ENCODE assay signal across 8 cellular contexts in genomic region chr6:73732845-73733675, GRCh38. TPM values are rescaled to one million over a fixed set of nuclear protein-coding genes. Genes with fewer than 3 reads are reported as not detected.
DNase-seq lines count a peak whose midpoint lies in the region; ATAC-seq lines count a peak whose summit lies in the region.

No MANE protein-coding gene starts in this region.

- H3K27ac ChIP-seq in SK-N-MC (no peak overlapping the region), aorta (ENCODE audit: low read depth in 1 of 2, low read length in 2 of 2) (no peak overlapping the region)

- 54 to 60% methylated on average over 6 of the region's 6 CpGs for whole genome bisulfite sequencing in aorta, 2 donors

- H3K27me3 ChIP-seq in aorta (ENCODE audit: control insufficient read depth in 1 of 2, insufficient read depth in 2 of 2, low read length in 1 of 2) = no peaks in the 10 kb centered on the region

- ATAC-seq in GM21825 (IDR thresholded peaks at IDR 0.05; ENCODE audit: unreplicated experiment) (peak; percentile 77), Right ventricle myocardium superior (ENCODE audit: poor library complexity) (peak; percentile 95), aorta (ENCODE audit: low FRiP score) (peak; percentile 90)

- peak; percentile 84 for DNase-seq in GM03348 (ENCODE audit: low spot score)
- DNase-seq in Kasumi-1 (lab: John Stamatoyannopoulos, UW) = peak; percentile 84 to 88
- peak; percentile 30 for DNase-seq in SK-N-MC (ENCODE audit: low read depth, low spot score)
- DNase-seq in activated naive CD4-positive, alpha-beta T cell treated with Interleukin-2 at 50 U/mL for 16 hours = peak; percentile 68
- DNase-seq in Right ventricle myocardium superior = peak; percentile 58
- peak; percentile 36 for DNase-seq in pulmonary artery endothelial cell (ENCODE audit: low read depth, low spot score)
- DNase-seq in aorta = peak; percentile 73 to 77

- intact Hi-C loops in Right ventricle myocardium superior (cut with DNase I) (loop anchor here (2.0 to 10.0 kb wide), 2 partner anchors 58 to 218 kb away; no protein-coding TSS in a partner anchor), aorta (cut with DNase I) (loop anchor here (2.0 kb wide), 1 partner anchor 56 kb away; no protein-coding TSS in a partner anchor)

- H3K4me1 ChIP-seq in aorta (ENCODE audit: control insufficient read depth in 1 of 2, insufficient read depth in 2 of 2, low read length in 2 of 2) = no peaks in the 10 kb centered on the region

- H3K4me3 ChIP-seq in SK-N-MC (no peak overlapping the region), aorta (ENCODE audit: low read length in 2 of 2) (no peak overlapping the region)

- no peak overlapping the region for H3K9ac ChIP-seq in SK-N-MC (ENCODE audit: insufficient read length)

- H3K36me3 ChIP-seq in SK-N-MC (ENCODE audit: insufficient read depth, low read length) (no peaks in the 10 kb centered on the region), aorta (ENCODE audit: control insufficient read depth in 1 of 2, insufficient read depth in 2 of 2, low read length in 1 of 2) (no peaks in the 10 kb centered on the region)

- H3K9me3 ChIP-seq in SK-N-MC (ENCODE audit: low read depth, low read length) (no peaks in the 10 kb centered on the region), aorta (ENCODE audit: control insufficient read depth, low read length) (no peaks in the 10 kb centered on the region)

RNA-seq across cellular contexts. Expression of gene CD109, which starts 37.1 kb away (rescaled TPM):
- total RNA-seq in Right ventricle myocardium superior (6.7 TPM), pulmonary artery endothelial cell (17.3 and 22.4 TPM in 2 replicates), aorta (10 to 100 TPM; 26.1 to 29.8 TPM)
- polyA plus RNA-seq in aorta = 1 to 10 TPM; 1.9 to 4.3 TPM

Comparison
In these comparisons a context has a peak if more than half of its experiments do, and no peak if none do; other contexts are left out.
1. DNase-seq: peak in every context shown above with its lines; median percentile 86 in Kasumi-1; 84 in GM03348; 75 in aorta; 68 in activated naive CD4-positive, alpha-beta T cell treated with Interleukin-2 at 50 U/mL for 16 hours; 58 in Right ventricle myocardium superior; 36 in pulmonary artery endothelial cell; 30 in SK-N-MC.